Comparison of ENCODE assay signal across 8 cellular contexts in the genomic region with DNA sequence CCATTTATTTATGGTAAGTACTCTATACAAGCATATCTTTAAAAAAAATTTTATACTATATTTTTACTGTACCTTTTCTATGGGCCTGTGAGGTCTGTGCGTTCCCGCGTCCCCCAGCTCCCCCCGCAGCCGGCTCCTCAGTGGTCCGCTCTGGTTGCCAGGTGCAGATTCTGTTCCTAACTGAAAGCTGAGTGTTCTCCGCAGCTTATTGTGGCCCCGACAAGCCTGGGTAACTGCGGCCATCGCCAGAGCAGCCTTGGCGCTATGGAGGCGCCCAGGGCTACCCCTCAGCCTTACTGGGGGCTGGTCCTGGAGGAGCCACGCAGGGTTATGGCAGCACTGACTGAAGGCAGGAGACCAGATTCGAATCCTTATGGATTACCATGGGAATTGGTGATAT.
"Had no signal": no experiment of that assay in that cellular context is flagged by ENCODE, and none has a peak within 500 bp of the region (broad histone marks: within the 10 kb centered on the region; RNA-seq: fewer than 3 reads in every experiment).

No MANE protein-coding gene starts in this region.

- H3K27me3 Mint-ChIP-seq: IgD-negative memory B cell had no signal

- H3K36me3 ChIP-seq: HAP-1 had no signal

- H3K4me1 ChIP-seq: HAP-1 had no signal

- H3K27ac Mint-ChIP-seq: GM23338, HFFc6, IgD-negative memory B cell had no signal

- H2AFZ ChIP-seq: GM23338 had no signal

- H3K4me3 Mint-ChIP-seq: GM23338, HFFc6, IgD-negative memory B cell had no signal

- FAIRE-seq: HepG2 had no signal

- H3K4me1 Mint-ChIP-seq: GM23338, IgD-negative memory B cell had no signal

- DNase-seq: H7, HFFc6 had no signal

- ATAC-seq: GM23338, HCT116, HepG2 had no signal

- H3K4me2 ChIP-seq: GM23338 had no signal

- H3K4me3 ChIP-seq: GM23338, HAP-1 had no signal

- H3K27ac ChIP-seq: HL-60 had no signal

- H3K9me3 ChIP-seq: HAP-1 had no signal
